8 cellular contexts compared by ENCODE assay signal in genomic region chr2:233250985-233251305, GRCh38. TPM values are rescaled to one million over a fixed set of nuclear protein-coding genes. Genes with fewer than 3 reads are reported as not detected.
DNase-seq lines count a peak whose midpoint lies in the region; ATAC-seq and TF ChIP-seq lines count a peak whose summit lies in the region.

No MANE protein-coding gene starts in this region.

- no peaks in the 10 kb centered on the region for H3K9me2 ChIP-seq in PC-3 (replicated peaks; ENCODE audit: low read length)

- H3K4me1 ChIP-seq in PC-3 (ENCODE audit: insufficient read depth, low read length), result peaks cover 54% of the 10 kb centered on the region

- H3K79me2 ChIP-seq in PC-3 (ENCODE audit: low read length), result peaks cover 45% of the 10 kb centered on the region

- H3K27ac ChIP-seq in PC-3 (ENCODE audit: low read length), result peak overlapping the region; percentile 50
- peak overlapping the region; percentile 80 for H3K27ac ChIP-seq in substantia nigra (ENCODE audit: low read depth, low read length, poor library complexity, severe bottlenecking)

- H3K27me3 ChIP-seq in PC-3 (ENCODE audit: low read length), result no peaks in the 10 kb centered on the region

- peaks cover 8% of the 10 kb centered on the region for H3F3A ChIP-seq in PC-3 (ENCODE audit: low read length, unreplicated experiment)

- H3K9ac ChIP-seq in PC-3 (ENCODE audit: low read length), result peak overlapping the region; percentile 88

- BruUV-seq in PC-3 (replicated peaks; lab: Mats Ljungman, UMichigan), result no TSS peak

- H4K20me1 ChIP-seq in PC-3 (ENCODE audit: low read length), result peaks cover 34% of the 10 kb centered on the region

- no peak for TF ChIP-seq CTCF in PC-3 (conservative IDR thresholded peaks at IDR 0.05; ENCODE audit: low read depth, low read length)
- TF ChIP-seq CTCF in fibroblast of the aortic adventitia (IDR thresholded peaks at IDR 0.05; ENCODE audit: insufficient read depth, low read length), result no peak

- POLR2A ChIA-PET in PC-3 (lab: Charles Lee; ENCODE audit: unreplicated experiment), result interaction anchor here (1.0 kb wide), 1 partner anchor 221 kb away, joined by 5 read pairs; no protein-coding TSS in a partner anchor

- peak; percentile 0 to 1 for ATAC-seq in activated CD4-positive, CD25-positive, alpha-beta regulatory T cell treated with anti-CD3 and anti-CD28 coated beads, Interleukin-2, amount 50 U/mL, for 24 hours
- no peak for ATAC-seq in PC-3

- CTCF ChIA-PET in PC-3 (lab: Charles Lee), result interaction anchor here (0.8 to 1.0 kb wide), 3 partner anchors 202 to 263 kb away, joined by 3 to 10 read pairs (median 5); no protein-coding TSS in a partner anchor

- DNase-seq in activated CD4-positive, CD25-positive, alpha-beta regulatory T cell treated with anti-CD3 and anti-CD28 coated beads, Interleukin-2, amount 50 U/mL, for 72 hours, result no peak
- no peak for DNase-seq in PC-3
- no peak for DNase-seq in fibroblast of the aortic adventitia (ENCODE audit: low read depth)
- no peak for DNase-seq in substantia nigra (lab: John Stamatoyannopoulos, UW)
- DNase-seq in stimulated activated CD4-positive, alpha-beta T cell treated with anti-CD3 and anti-CD28 coated beads, Interleukin-4, amount 100 ng/mL, for 1 hour, result no peak
- no peak for DNase-seq in NCI-H2029 treated with DMSO at 0.1 percent for 48 hours (lab: John Stamatoyannopoulos, UW)
- no peak for DNase-seq in HCEC 1CT

- intact Hi-C loops in PC-3 (cut with micrococcal nuclease), result loop anchor here (1.0 to 10.0 kb wide), 10 partner anchors 194 to 644 kb away; no protein-coding TSS in a partner anchor

- peak overlapping the region; percentile 76 for H2AFZ ChIP-seq in PC-3 (ENCODE audit: low read length)

- peak overlapping the region; percentile 46 for H3K4me2 ChIP-seq in PC-3 (ENCODE audit: low read length)

- peaks cover 28% of the 10 kb centered on the region for H3K36me3 ChIP-seq in PC-3 (ENCODE audit: low read depth, low read length)

- no peak overlapping the region for H3K4me3 ChIP-seq in PC-3 (ENCODE audit: low read length)
- H3K4me3 ChIP-seq in fibroblast of the aortic adventitia (ENCODE audit: low read depth, low read length), result peak overlapping the region; percentile 32

- no peaks in the 10 kb centered on the region for H3K9me3 ChIP-seq in PC-3 (ENCODE audit: low read length)

RNA-seq across cellular contexts. Expression of gene ATG16L1, which starts 0.5 kb away (rescaled TPM):
- total RNA-seq in PC-3 (2014; rRNA removed), result 126 and 173 TPM in 2 replicates
- total RNA-seq in fibroblast of the aortic adventitia (ENCODE audit: low replicate concordance), result 28.6 and 53.1 TPM in 2 replicates

RNA-seq across cellular contexts. Expression of gene SAG, which starts 56.7 kb away (rescaled TPM):
- total RNA-seq in PC-3 (2014; rRNA removed), result 0.17 TPM in 1 of 2 replicates, not detected in the other
- not detected in 2 replicates for total RNA-seq in fibroblast of the aortic adventitia (ENCODE audit: low replicate concordance)
